Comparison of ENCODE assay signal across 9 cellular contexts in genomic region chr5:93644760-93645159, GRCh38.
"Had no signal": no experiment of that assay in that cellular context is flagged by ENCODE, and none has a peak within 500 bp of the region (broad histone marks: within the 10 kb centered on the region; RNA-seq: fewer than 3 reads in every experiment).

No MANE protein-coding gene starts in this region.

- H3K27ac ChIP-seq: GM23248, HL-60 had no signal

- H3K4me3 ChIP-seq: GM23248, HAP-1 had no signal

- H3K9me3 ChIP-seq: HAP-1 had no signal

- FAIRE-seq: HepG2 had no signal

- ATAC-seq: HCT116, HepG2 had no signal

- H2AFZ ChIP-seq: GM23248 had no signal

- H3K9ac ChIP-seq: GM23248 had no signal

- H3K36me3 ChIP-seq: HAP-1 had no signal

- H3K4me1 ChIP-seq: HAP-1 had no signal

- DNase-seq: GM23248, GOT3, H7, HFFc6, KBM-7 had no signal
